Comparison of ENCODE assay signal across 35 cellular contexts in the genomic region with DNA sequence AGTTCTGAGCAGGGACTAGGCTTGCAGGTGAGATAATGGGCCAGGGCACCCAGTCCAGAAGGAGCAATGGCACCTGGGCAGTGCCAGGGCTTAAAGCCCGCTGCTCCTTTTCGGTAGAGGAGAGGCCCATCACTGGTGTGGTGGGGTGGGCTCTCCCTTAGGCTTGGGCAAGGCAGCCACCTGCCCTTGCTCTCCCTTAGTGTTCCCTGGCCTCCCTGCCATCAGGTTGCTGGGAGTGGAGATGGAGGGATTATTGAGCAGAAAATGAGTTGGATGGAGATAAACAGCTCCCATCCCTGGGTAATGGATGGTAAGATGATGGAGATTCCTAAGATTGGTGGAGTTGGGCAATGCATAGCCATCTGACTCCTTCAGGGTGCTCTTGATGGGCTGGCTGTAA. TPM values are rescaled to one million over a fixed set of nuclear protein-coding genes. Genes with fewer than 3 reads are reported as not detected.
"Had no signal": no experiment of that assay in that cellular context is flagged by ENCODE, and none has a peak within 500 bp of the region (broad histone marks: within the 10 kb centered on the region; RNA-seq: fewer than 3 reads in every experiment).

No MANE protein-coding gene starts in this region.

- H3K4me1 Mint-ChIP-seq: activated T-helper 17 cell treated with anti-CD3 and anti-CD28 coated beads, Interleukin-2, amount 50 U/mL, for 72 hours had no signal

- H3K9me3 ChIP-seq: ascending aorta, breast epithelium, colonic mucosa, esophagus squamous epithelium, gastroesophageal sphincter had no signal

- H3K27ac ChIP-seq: ascending aorta, breast epithelium, cardiac muscle cell, colonic mucosa, epithelial cell of prostate, esophagus squamous epithelium, gastroesophageal sphincter, WERI-Rb-1 had no signal

- H3K4me1 ChIP-seq: ascending aorta, breast epithelium, colonic mucosa had no signal

- H3K27me3 ChIP-seq: ascending aorta, breast epithelium had no signal

- H3K4me3 Mint-ChIP-seq: activated B cell treated with CpG ODN at 0.5 μM for 24 hours; activated CD8-positive, alpha-beta T cell treated with anti-CD3 and anti-CD28 coated beads for 36 hours; activated naive CD4-positive, alpha-beta T cell treated with anti-CD3 and anti-CD28 coated beads, Interleukin-2, amount 10 ng/mL, durations not matched to agents 7 days and 5 days; activated naive CD8-positive, alpha-beta T cell treated with anti-CD3 and anti-CD28 coated beads, Interleukin-2, amount 10 ng/mL, durations not matched to agents 7 days and 5 days; activated T-cell treated with anti-CD3 and anti-CD28 coated beads, Interleukin-2, amount 50 U/mL, for 4 hours; activated T-helper 17 cell treated with anti-CD3 and anti-CD28 coated beads, Interleukin-2, amount 50 U/mL, for 72 hours; brain; central memory CD8-positive, alpha-beta T cell; T-helper 17 cell; T-helper 2 cell treated with Interferon-gamma antibody and Interleukin-4, amounts not matched to agents 5 μg/mL and 100 μg/mL, for 36 hours had no signal

- H3K27ac Mint-ChIP-seq: activated B cell treated with CpG ODN at 0.5 μM for 24 hours; activated CD8-positive, alpha-beta T cell treated with anti-CD3 and anti-CD28 coated beads for 36 hours; activated naive CD4-positive, alpha-beta T cell treated with anti-CD3 and anti-CD28 coated beads, Interleukin-2, amount 10 ng/mL, durations not matched to agents 7 days and 5 days; activated naive CD4-positive, alpha-beta T cell treated with anti-CD3 and anti-CD28 coated beads, Interleukin-2, amount 50 U/mL, for 72 hours; activated naive CD8-positive, alpha-beta T cell treated with anti-CD3 and anti-CD28 coated beads, Interleukin-2, amount 10 ng/mL, durations not matched to agents 7 days and 5 days; activated T-helper 17 cell treated with anti-CD3 and anti-CD28 coated beads, Interleukin-2, amount 50 U/mL, for 72 hours; brain; T-helper 17 cell; T-helper 2 cell treated with Interferon-gamma antibody and Interleukin-4, amounts not matched to agents 5 μg/mL and 100 μg/mL, for 36 hours had no signal

- H3K36me3 ChIP-seq: ascending aorta, breast epithelium, colonic mucosa, esophagus squamous epithelium, gastroesophageal sphincter had no signal

- DNase-seq: activated B cell treated with CpG ODN at 0.5 μM for 24 hours; activated CD4-positive, alpha-beta T cell treated with anti-CD3 and anti-CD28 coated beads for 48 hours; activated CD4-positive, alpha-beta T cell treated with anti-CD3 and anti-CD28 coated beads, Interleukin-2, amount 50 U/mL, for 1 hour; activated CD4-positive, alpha-beta T cell treated with anti-CD3 and anti-CD28 coated beads, Interleukin-2, amount 50 U/mL, for 48 hours; activated CD8-positive, alpha-beta memory T cell treated with anti-CD3 and anti-CD28 coated beads for 24 hours; activated CD8-positive, alpha-beta T cell treated with anti-CD3 and anti-CD28 coated beads for 36 hours; activated gamma-delta T cell; activated naive CD4-positive, alpha-beta T cell; activated naive CD4-positive, alpha-beta T cell treated with anti-CD3 and anti-CD28 coated beads, Interleukin-2, amount 10 ng/mL, durations not matched to agents 7 days and 5 days; activated naive CD8-positive, alpha-beta T cell treated with anti-CD3 and anti-CD28 coated beads, Interleukin-2, amount 10 ng/mL, durations not matched to agents 7 days and 5 days; activated T-cell treated with anti-CD3 and anti-CD28 coated beads, Interleukin-2, amount 50 U/mL, for 4 hours; colonic mucosa; effector CD8-positive, alpha-beta T cell; esophagus squamous epithelium; foreskin melanocyte; T-helper 1 cell; T-helper 17 cell; T1000; WERI-Rb-1 had no signal

- H3K9me3 Mint-ChIP-seq: activated B cell treated with CpG ODN at 0.5 μM for 24 hours; activated CD8-positive, alpha-beta T cell treated with anti-CD3 and anti-CD28 coated beads for 36 hours; activated naive CD4-positive, alpha-beta T cell treated with anti-CD3 and anti-CD28 coated beads, Interleukin-2, amount 10 ng/mL, durations not matched to agents 7 days and 5 days; activated naive CD4-positive, alpha-beta T cell treated with anti-CD3 and anti-CD28 coated beads, Interleukin-2, amount 50 U/mL, for 72 hours; activated naive CD8-positive, alpha-beta T cell treated with anti-CD3 and anti-CD28 coated beads, Interleukin-2, amount 10 ng/mL, durations not matched to agents 7 days and 5 days; activated T-cell treated with anti-CD3 and anti-CD28 coated beads, Interleukin-2, amount 50 U/mL, for 4 hours; activated T-helper 17 cell treated with anti-CD3 and anti-CD28 coated beads, Interleukin-2, amount 50 U/mL, for 72 hours; central memory CD8-positive, alpha-beta T cell; T-helper 2 cell treated with Interferon-gamma antibody and Interleukin-4, amounts not matched to agents 5 μg/mL and 100 μg/mL, for 36 hours had no signal

- ATAC-seq: activated CD4-positive, CD25-positive, alpha-beta regulatory T cell treated with anti-CD3 and anti-CD28 coated beads, Interleukin-2, amount 50 U/mL, for 24 hours; activated CD8-positive, alpha-beta T cell treated with anti-CD3 and anti-CD28 coated beads for 36 hours; activated naive CD4-positive, alpha-beta T cell treated with anti-CD3 and anti-CD28 coated beads, Interleukin-2, amount 50 U/mL, for 72 hours; activated T-cell treated with anti-CD3 and anti-CD28 coated beads, Interleukin-2, amount 50 U/mL, for 4 hours; gastroesophageal sphincter; T-helper 17 cell had no signal

- H3K4me3 ChIP-seq: ascending aorta, breast epithelium, cardiac muscle cell, colonic mucosa, esophagus squamous epithelium, gastroesophageal sphincter had no signal

RNA-seq across cellular contexts. Expression of gene MYOG, which starts 7.9 kb away (rescaled TPM):
- total RNA-seq: activated B cell treated with CpG ODN at 0.5 μM for 24 hours; activated CD8-positive, alpha-beta T cell treated with anti-CD3 and anti-CD28 coated beads for 36 hours; activated naive CD4-positive, alpha-beta T cell treated with anti-CD3 and anti-CD28 coated beads, Interleukin-2, amount 50 U/mL, for 72 hours; activated naive CD8-positive, alpha-beta T cell treated with anti-CD3 and anti-CD28 coated beads, Interleukin-2, amount 10 ng/mL, durations not matched to agents 7 days and 5 days; activated T-cell treated with anti-CD3 and anti-CD28 coated beads, Interleukin-2, amount 50 U/mL, for 4 hours; activated T-helper 17 cell treated with anti-CD3 and anti-CD28 coated beads, Interleukin-2, amount 50 U/mL, for 72 hours; ascending aorta; breast epithelium; colonic mucosa; dermis microvascular lymphatic vessel endothelial cell; endothelial cell of umbilical vein; esophagus squamous epithelium; fibroblast of lung; fibroblast of villous mesenchyme; glomerular endothelial cell; T-helper 17 cell had no signal

RNA-seq across cellular contexts. Expression of gene ADORA1, which starts 49.6 kb away (rescaled TPM):
- total RNA-seq: activated B cell treated with CpG ODN at 0.5 μM for 24 hours; activated CD8-positive, alpha-beta T cell treated with anti-CD3 and anti-CD28 coated beads for 36 hours; activated naive CD4-positive, alpha-beta T cell treated with anti-CD3 and anti-CD28 coated beads, Interleukin-2, amount 50 U/mL, for 72 hours; activated naive CD8-positive, alpha-beta T cell treated with anti-CD3 and anti-CD28 coated beads, Interleukin-2, amount 10 ng/mL, durations not matched to agents 7 days and 5 days; activated T-helper 17 cell treated with anti-CD3 and anti-CD28 coated beads, Interleukin-2, amount 50 U/mL, for 72 hours; dermis microvascular lymphatic vessel endothelial cell; endothelial cell of umbilical vein; glomerular endothelial cell had no signal
